Comparison of ENCODE assay signal across 10 cellular contexts in genomic region chr1:156436319-156437043, GRCh38.
DNase-seq lines count a peak whose midpoint lies in the region; ATAC-seq and TF ChIP-seq lines count a peak whose summit lies in the region.
"Had no signal": no experiment of that assay in that cellular context is flagged by ENCODE, and none has a peak within 500 bp of the region (broad histone marks: within the 10 kb centered on the region; RNA-seq: fewer than 3 reads in every experiment).

No MANE protein-coding gene starts in this region.

- H3K36me3 ChIP-seq in IMR-90 (ENCODE audit: control insufficient read depth, insufficient read depth, low read length): no peaks in the 10 kb centered on the region

- H3K4me3 Mint-ChIP-seq in natural killer cell: peak overlapping the region; percentile 69

- no peak overlapping the region for H3K9ac ChIP-seq in IMR-90 (ENCODE audit: low read depth, low read length)

- no peak for TF ChIP-seq POLR2A in IMR-90 (IDR thresholded peaks at IDR 0.05; ENCODE audit: low read depth, low read length)

- POLR2A ChIA-PET in IMR-90 (lab: Charles Lee; ENCODE audit: unreplicated experiment): no interaction called here

- H3K18ac ChIP-seq in IMR-90 (ENCODE audit: low read depth, low read length): no peak overlapping the region

- peaks cover 8% of the 10 kb centered on the region for H3K9me3 ChIP-seq in IMR-90 (ENCODE audit: control insufficient read depth, insufficient read depth, low read length)

- no peak overlapping the region for H3K4me3 ChIP-seq in IMR-90 (ENCODE audit: insufficient read depth, low read depth, low read length)

- H2BK15ac ChIP-seq in IMR-90 (ENCODE audit: low read depth, low read length): no peak overlapping the region

- no peak overlapping the region for H4K8ac ChIP-seq in IMR-90 (ENCODE audit: low read depth in 2 of 2, low read length in 2 of 2)

- H3K4me1 Mint-ChIP-seq in natural killer cell: peaks cover 12 to 30% of the 10 kb centered on the region in 2 donors

- peaks cover 95% of the 10 kb centered on the region for H3K27me3 ChIP-seq in IMR-90 (ENCODE audit: control insufficient read depth, insufficient read depth, low read length)

- ATAC-seq in IMR-90 (ENCODE audit: low read depth): peak; percentile 60
- peak in 2 of 3 donors; percentile 46 for ATAC-seq in natural killer cell
- ATAC-seq in GM19023 (IDR thresholded peaks at IDR 0.05; ENCODE audit: unreplicated experiment): no peak
- no peak for ATAC-seq in GM19397 (IDR thresholded peaks at IDR 0.05; ENCODE audit: unreplicated experiment)

- H3K4me2 ChIP-seq in IMR-90 (ENCODE audit: low read depth, low read length): no peak overlapping the region

- no peak overlapping the region for H4K5ac ChIP-seq in IMR-90 (ENCODE audit: low read depth, low read length)

- no peaks in the 10 kb centered on the region for H3K4me1 ChIP-seq in IMR-90 (ENCODE audit: control insufficient read depth, insufficient read depth, low read length)

- H3K36me3 Mint-ChIP-seq in natural killer cell: no peaks in the 10 kb centered on the region

- no peak overlapping the region for H3K4ac ChIP-seq in IMR-90 (ENCODE audit: low read depth, low read length)

- H3K56ac ChIP-seq in IMR-90 (ENCODE audit: extremely low read depth, insufficient read depth, low read length): no peak overlapping the region

- H3K79me1 ChIP-seq in IMR-90 (ENCODE audit: low read depth in 1 of 2, low read length in 2 of 2): no peaks in the 10 kb centered on the region

- H3K14ac ChIP-seq in IMR-90 (replicated peaks; ENCODE audit: low read depth, low read length): no peak overlapping the region

- BruUV-seq in IMR-90 (replicated peaks; lab: Mats Ljungman, UMichigan): no TSS peak

- dilution Hi-C loops in IMR-90 (cut with HindIII; ENCODE audit: low sequenced_read_pairs, unreplicated experiment): no loop called here

- peaks cover 87 to 90% of the 10 kb centered on the region in 2 donors for H3K27me3 Mint-ChIP-seq in natural killer cell (ENCODE audit: low read depth in 2 of 2)

- H2AK5ac ChIP-seq in IMR-90 (ENCODE audit: low read depth, low read length): no peak overlapping the region

- no peaks in the 10 kb centered on the region for H3K9me3 Mint-ChIP-seq in natural killer cell

- 0 out of 2 replicates have a peak, but pooled peaks cover 4% of the 10 kb centered on the region for H3K9me1 ChIP-seq in IMR-90 (ENCODE audit: insufficient read depth, low read length)

- in situ Hi-C loops in IMR-90 (cut with MboI; ENCODE audit: low sequenced_read_pairs): no loop called here

- 4% methylated on average over 23 of the region's 51 CpGs; no CpG with 5 or more reads in 1 of the 2 experiments for WGBS in IMR-90 (ENCODE audit: extremely low coverage in 2 of 2, insufficient read length in 1 of 2), 2 experiments

- peaks cover 18% of the 10 kb centered on the region; the same call in 1 of the 2 replicates for H4K20me1 ChIP-seq in IMR-90 (ENCODE audit: insufficient read depth, low read length)

- intact Hi-C loops in IMR-90 (cut with micrococcal nuclease) (no loop called here), natural killer cell (cut with micrococcal nuclease) (no loop called here)

- no peak for TF ChIP-seq CTCF in IMR-90 (conservative IDR thresholded peaks at IDR 0.05; ENCODE audit: low read depth, low read length)
- no peak for TF ChIP-seq CTCF in natural killer cell (IDR thresholded peaks at IDR 0.05)

- no peak overlapping the region for H2BK120ac ChIP-seq in IMR-90 (ENCODE audit: low read depth, low read length)

- H2BK20ac ChIP-seq in IMR-90 (ENCODE audit: low read depth, low read length): no peak overlapping the region

- no peak overlapping the region for H3K23ac ChIP-seq in IMR-90 (ENCODE audit: low read depth, low read length)

- H2BK5ac ChIP-seq in IMR-90 (ENCODE audit: low read depth, low read length, poor library complexity, severe bottlenecking): no peak overlapping the region

- DNase-seq in Ammon's horn (ENCODE audit: low spot score) (peak; percentile 67), IMR-90 (no peak), ecto neural progenitor cell (ENCODE audit: low spot score) (peak; percentile 60), natural killer cell (no peak), UCSD-AML1 (lab: John Stamatoyannopoulos, UW; ENCODE audit: unreplicated experiment) (no peak)
- no peak for DNase-seq in activated CD4-positive, CD25-positive, alpha-beta regulatory T cell treated with anti-CD3 and anti-CD28 coated beads, Interleukin-2, amount 50 U/mL, for 72 hours
- DNase-seq: activated CD8-positive, alpha-beta memory T cell treated with anti-CD3 and anti-CD28 coated beads, Interleukin-2, amount 50 U/mL, for 48 hours; stimulated activated naive CD4-positive, alpha-beta T cell treated with Interleukin-2 at 50 U/mL for 16 hours had no signal

- no peak overlapping the region for H3K27ac ChIP-seq in IMR-90 (ENCODE audit: insufficient read depth, low read length)

- no peak overlapping the region for H3K27ac Mint-ChIP-seq in natural killer cell

- peak overlapping the region; percentile 59 for H2AFZ ChIP-seq in IMR-90 (replicated peaks; ENCODE audit: low read length, poor library complexity)

- H2AK9ac ChIP-seq in IMR-90 (replicated peaks; ENCODE audit: low read depth, low read length, poor library complexity): no peak overlapping the region

- no peak for TF ChIP-seq RAD21 in IMR-90 (IDR thresholded peaks at IDR 0.05; ENCODE audit: low read length)

- H4K91ac ChIP-seq in IMR-90 (ENCODE audit: insufficient read depth, low read depth, low read length): no peak overlapping the region

- CTCF ChIA-PET in IMR-90 (lab: Yijun Ruan, JAX): interaction anchor here (0.9 to 1.6 kb wide), 3 partner anchors 9 to 51 kb away, joined by 3 to 6 read pairs (median 4); no protein-coding TSS in a partner anchor

TF ChIP-seq in IMR-90, 13 proteins besides CTCF, POLR2A, EP300 and RAD21:
- TF ChIP-seq FOS (IDR thresholded peaks at IDR 0.05; ENCODE audit: low read depth, low read length) (no peak), RCOR1 (IDR thresholded peaks at IDR 0.05; ENCODE audit: insufficient replicate concordance, low read length) (no peak), NFE2L2 (IDR thresholded peaks at IDR 0.05; ENCODE audit: low read depth, low read length) (no peak), MAZ (IDR thresholded peaks at IDR 0.05; ENCODE audit: borderline replicate concordance, low read depth, low read length) (no peak), ELK1 (IDR thresholded peaks at IDR 0.05; ENCODE audit: borderline replicate concordance, low read depth, low read length) (no peak), MXI1 (IDR thresholded peaks at IDR 0.05; ENCODE audit: borderline replicate concordance, low read depth, low read length) (no peak), BHLHE40 (IDR thresholded peaks at IDR 0.05; ENCODE audit: low read depth, low read length) (no peak), RFX5 (IDR thresholded peaks at IDR 0.05; ENCODE audit: low read depth, low read length) (no peak)
TF ChIP-seq in IMR-90: peak in this region for 0.

Comparison
In these comparisons a context has a peak if more than half of its experiments do, and no peak if none do; other contexts are left out.
1. DNase-seq: peak in Ammon's horn (single experiment) and ecto neural progenitor cell (single experiment); none in IMR-90 (single experiment), natural killer cell (single experiment), activated CD4-positive, CD25-positive, alpha-beta regulatory T cell treated with anti-CD3 and anti-CD28 coated beads, Interleukin-2, amount 50 U/mL, for 72 hours (single experiment) and UCSD-AML1 (single experiment).
2. ATAC-seq: peak in IMR-90 (single experiment) and natural killer cell (2 of 3); none in GM19023 (single experiment) and GM19397 (single experiment).